ENCODE assay signal across 9 cellular contexts in the genomic region with DNA sequence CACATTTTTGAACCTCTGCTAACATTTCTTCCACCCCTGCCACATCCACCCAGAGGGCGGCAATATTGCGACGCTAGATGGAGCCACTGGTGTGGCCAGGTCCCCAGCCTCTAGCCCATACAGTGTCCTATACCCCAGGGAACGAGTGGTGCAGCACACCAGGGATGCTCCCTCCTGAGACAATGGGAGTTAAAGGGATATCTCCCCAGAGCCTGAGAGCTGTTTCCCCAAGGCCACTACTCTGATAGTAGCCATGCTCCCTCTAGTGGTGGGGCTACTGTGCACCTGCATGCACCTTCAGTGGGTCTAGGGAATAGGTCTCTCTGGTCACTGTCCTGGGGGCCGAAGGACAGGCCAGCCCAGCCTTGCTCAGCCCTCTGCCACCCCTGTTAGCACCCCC.
A peak's percentile ranks its signal among the peaks of the same experiment; 100 is the strongest.
DNase-seq lines count a peak whose midpoint lies in the region; ATAC-seq and TF ChIP-seq lines count a peak whose summit lies in the region.
"Had no signal": no experiment of that assay in that cellular context is flagged by ENCODE, and none has a peak within 500 bp of the region (broad histone marks: within the 10 kb centered on the region; RNA-seq: fewer than 3 reads in every experiment).

No MANE protein-coding gene starts in this region.

- WGBS in smooth muscle cell (ENCODE audit: low lambda C conversion rate): 40% methylated on average over 5 of the region's 5 CpGs

- H3K4me2 ChIP-seq in smooth muscle cell: no peak overlapping the region
- H3K4me2 ChIP-seq: BLaER1 had no signal

- no peaks in the 10 kb centered on the region for H3F3A ChIP-seq in smooth muscle cell (ENCODE audit: low read depth)

- no peaks in the 10 kb centered on the region for H4K20me1 ChIP-seq in smooth muscle cell (ENCODE audit: low read depth)
- H4K20me1 ChIP-seq: BLaER1 had no signal

- H3K27ac ChIP-seq in smooth muscle cell (ENCODE audit: low read depth): no peak overlapping the region
- H3K27ac ChIP-seq: BLaER1 had no signal

- no peaks in the 10 kb centered on the region for H3K36me3 ChIP-seq in smooth muscle cell (ENCODE audit: low read depth)
- H3K36me3 ChIP-seq: BLaER1 had no signal

- ATAC-seq in GM19463 (IDR thresholded peaks at IDR 0.05; ENCODE audit: unreplicated experiment) (peak; percentile 72), GM18520 (IDR thresholded peaks at IDR 0.05; ENCODE audit: unreplicated experiment) (no peak)

- no peak overlapping the region for H3K9ac ChIP-seq in smooth muscle cell (ENCODE audit: low read depth)
- H3K9ac ChIP-seq: BLaER1 had no signal

- peak; percentile 35 for TF ChIP-seq CTCF in smooth muscle cell (IDR thresholded peaks at IDR 0.05; ENCODE audit: borderline replicate concordance, insufficient read depth, poor library complexity, severe bottlenecking)

- no peaks in the 10 kb centered on the region for H3K9me3 ChIP-seq in smooth muscle cell (replicated peaks; ENCODE audit: low read depth)

- no peak overlapping the region for H3K4me3 ChIP-seq in smooth muscle cell
- H3K4me3 ChIP-seq: BLaER1 had no signal

- DNase-seq in NCI-H2107 treated with DMSO at 0.1 percent for 48 hours (lab: John Stamatoyannopoulos, UW; ENCODE audit: unreplicated experiment) (peak; percentile 20), NCI-H2107 (lab: John Stamatoyannopoulos, UW) (no peak), NCI-H2029 (lab: John Stamatoyannopoulos, UW) (peak; percentile 48), ecto neural progenitor cell (ENCODE audit: low spot score) (peak; percentile 55), smooth muscle cell (lab: John Stamatoyannopoulos, UW; ENCODE audit: unreplicated experiment) (no peak), T-helper 9 cell (no peak)

- H3K27me3 ChIP-seq in smooth muscle cell (ENCODE audit: low read depth): no peaks in the 10 kb centered on the region
- H3K27me3 ChIP-seq: BLaER1 had no signal

- no peaks in the 10 kb centered on the region for H3K79me2 ChIP-seq in smooth muscle cell (ENCODE audit: low read depth)

- H3K4me1 ChIP-seq in smooth muscle cell (ENCODE audit: low read depth): no peaks in the 10 kb centered on the region
- H3K4me1 ChIP-seq: BLaER1 had no signal

- no peak overlapping the region for H2AFZ ChIP-seq in smooth muscle cell (ENCODE audit: low read depth)

Comparison
In these comparisons a context has a peak if more than half of its experiments do, and no peak if none do; other contexts are left out.
1. DNase-seq: peak in NCI-H2107 treated with DMSO at 0.1 percent for 48 hours (single experiment), NCI-H2029 (single experiment) and ecto neural progenitor cell (single experiment); none in NCI-H2107 (single experiment), smooth muscle cell (single experiment) and T-helper 9 cell (single experiment).